1 cellular context compared by ENCODE assay signal in genomic region chr13:93226623-93227279, GRCh38.
A peak's percentile ranks its signal among the peaks of the same experiment; 100 is the strongest.
TF ChIP-seq lines count a peak whose summit lies in the region.

Gene GPC6, plus strand, starts transcription at chr13:93226807.

TF ChIP-seq in H1, 55 proteins besides CTCF, POLR2A, EP300 and RAD21:
- TF ChIP-seq E2F6 (IDR thresholded peaks at IDR 0.05) (peak; percentile 55), EGR1 (IDR thresholded peaks at IDR 0.05; ENCODE audit: borderline replicate concordance, low read depth, low read length) (0 out of 2 replicates have a peak, but pooled peaks have one; percentile 55), YY1 (IDR thresholded peaks at IDR 0.05; ENCODE audit: low read depth, low read length) (no peak), MAX (IDR thresholded peaks at IDR 0.05) (0 out of 2 replicates have a peak, but pooled peaks have one; percentile 59), TBP (IDR thresholded peaks at IDR 0.05; ENCODE audit: low read depth, low read length) (no peak), EZH2 (IDR thresholded peaks at IDR 0.05; ENCODE audit: low read depth, low read length, severe bottlenecking) (no peak), TEAD4 (IDR thresholded peaks at IDR 0.05; ENCODE audit: low read depth, low read length) (0 out of 2 replicates have a peak, but pooled peaks have one; percentile 17), CTBP2 (IDR thresholded peaks at IDR 0.05; ENCODE audit: borderline replicate concordance, insufficient read depth, insufficient read length, low read length) (peak; percentile 5), SP1 (IDR thresholded peaks at IDR 0.05; ENCODE audit: low read depth, low read length) (peak; percentile 96), ASH2L (IDR thresholded peaks at IDR 0.05; ENCODE audit: low read length) (peak; percentile 53), RFX5 (IDR thresholded peaks at IDR 0.05; ENCODE audit: borderline replicate concordance, low read depth, low read length) (0 out of 2 replicates have a peak, but pooled peaks have one; percentile 29), CHD2 (IDR thresholded peaks at IDR 0.05; ENCODE audit: low read length) (0 out of 2 replicates have a peak, but pooled peaks have one; percentile 16), HDAC6 (IDR thresholded peaks at IDR 0.05; ENCODE audit: low read depth, low read length) (no peak)
TF ChIP-seq in H1: peak in this region for 9.
